ENCODE assay signal across 18 cellular contexts in the genomic region with DNA sequence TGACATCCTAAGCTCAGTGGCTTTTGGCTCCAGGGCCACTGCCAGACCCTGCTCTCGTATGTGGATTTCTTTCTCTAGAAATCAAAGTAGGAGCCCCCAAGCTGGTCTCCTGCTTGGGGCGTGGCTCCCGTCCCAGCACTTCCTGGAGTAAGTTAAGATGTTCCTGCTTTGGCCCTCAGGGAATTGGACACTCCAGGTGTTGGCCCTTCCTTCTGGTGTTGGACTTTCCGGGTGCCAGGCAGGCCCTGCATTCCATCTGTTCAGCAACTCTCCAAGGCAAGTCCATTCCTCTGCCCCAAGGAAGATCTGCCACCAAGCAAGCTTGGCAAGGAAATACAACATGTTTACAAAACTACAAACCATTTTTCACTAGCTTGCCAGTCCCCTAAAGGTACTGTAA. TPM values are rescaled to one million over a fixed set of nuclear protein-coding genes. Genes with fewer than 3 reads are reported as not detected.
"Had no signal": no experiment of that assay in that cellular context is flagged by ENCODE, and none has a peak within 500 bp of the region (broad histone marks: within the 10 kb centered on the region; RNA-seq: fewer than 3 reads in every experiment).

No MANE protein-coding gene starts in this region.

- DNase-seq: activated CD4-positive, alpha-beta T cell treated with anti-CD3 and anti-CD28 coated beads for 48 hours; activated CD4-positive, alpha-beta T cell treated with anti-CD3 and anti-CD28 coated beads, Interleukin-2, amount 50 U/mL, for 4 hours; activated CD4-positive, CD25-positive, alpha-beta regulatory T cell treated with anti-CD3 and anti-CD28 coated beads, Interleukin-2, amount 50 U/mL, for 72 hours; activated CD8-positive, alpha-beta memory T cell treated with anti-CD3 and anti-CD28 coated beads, Interleukin-2, amount 50 U/mL, for 48 hours; activated CD8-positive, alpha-beta T cell treated with anti-CD3 and anti-CD28 coated beads, Interleukin-2, amount 10 ng/mL, durations not matched to agents 7 days and 5 days; activated naive CD4-positive, alpha-beta T cell treated with anti-CD3 and anti-CD28 coated beads, Interleukin-2, amount 50 U/mL, for 16 hours; activated T-cell treated with anti-CD3 and anti-CD28 coated beads, Interleukin-2, amount 50 U/mL, for 1 hour; aorta; caudate nucleus; Kasumi-1; NCI-H1105 treated with DMSO at 0.1 percent for 48 hours; NCI-H1436 treated with DMSO at 0.1 percent for 48 hours; NCI-H187; NCI-H2081; SHP77 treated with DMSO at 0.1 percent for 48 hours had no signal

- ATAC-seq: activated CD8-positive, alpha-beta T cell treated with anti-CD3 and anti-CD28 coated beads, Interleukin-2, amount 10 ng/mL, durations not matched to agents 7 days and 5 days had no signal

- FAIRE-seq: RCC 7860 had no signal

- H3K9me3 Mint-ChIP-seq: T-helper 1 cell treated with Interleukin-12 subunit alpha and Interleukin-12 subunit beta and Interleukin-4 antibody, amounts not matched to agents 30 μg/mL and 1 μg/mL, for 36 hours had no signal

- H3K4me3 Mint-ChIP-seq: activated CD8-positive, alpha-beta T cell treated with anti-CD3 and anti-CD28 coated beads, Interleukin-2, amount 10 ng/mL, durations not matched to agents 7 days and 5 days; T-helper 1 cell treated with Interleukin-12 subunit alpha and Interleukin-12 subunit beta and Interleukin-4 antibody, amounts not matched to agents 30 μg/mL and 1 μg/mL, for 36 hours had no signal

- H3K4me1 ChIP-seq: breast epithelium had no signal

- H3K27ac ChIP-seq: breast epithelium had no signal

- H3K4me3 ChIP-seq: breast epithelium had no signal

- H3K27ac Mint-ChIP-seq: activated CD8-positive, alpha-beta T cell treated with anti-CD3 and anti-CD28 coated beads, Interleukin-2, amount 10 ng/mL, durations not matched to agents 7 days and 5 days; T-helper 1 cell treated with Interleukin-12 subunit alpha and Interleukin-12 subunit beta and Interleukin-4 antibody, amounts not matched to agents 30 μg/mL and 1 μg/mL, for 36 hours had no signal

- H3K36me3 ChIP-seq: breast epithelium had no signal

- H3K9me3 ChIP-seq: breast epithelium had no signal

RNA-seq across cellular contexts. Expression of a gene that starts 22.1 kb away (rescaled TPM):
- total RNA-seq: activated CD8-positive, alpha-beta T cell treated with anti-CD3 and anti-CD28 coated beads, Interleukin-2, amount 10 ng/mL, durations not matched to agents 7 days and 5 days had no signal
